Comparison of ENCODE assay signal across 1 cellular context in genomic region chr5:150757087-150757649, GRCh38.
TF ChIP-seq lines count a peak whose summit lies in the region.

No MANE protein-coding gene starts in this region.

TF ChIP-seq in K562, 482 proteins besides CTCF, POLR2A, EP300 and RAD21:
- peak; percentile 32 for TF ChIP-seq BRD9 (IDR thresholded peaks at IDR 0.05; ENCODE audit: low read depth, partially characterized antibody)
- TF ChIP-seq ZSCAN32 (CRISPR knock-in tag; IDR thresholded peaks at IDR 0.05): no peak
- TF ChIP-seq ETV5 (CRISPR knock-in tag; IDR thresholded peaks at IDR 0.05; ENCODE audit: low read depth): no peak
- TF ChIP-seq POLR3A (IDR thresholded peaks at IDR 0.05; ENCODE audit: borderline replicate concordance, extremely low read depth, insufficient read depth, insufficient read length): no peak
- TF ChIP-seq ZNF431 (CRISPR knock-in tag; IDR thresholded peaks at IDR 0.05): no peak
- no peak for TF ChIP-seq CEBPG (CRISPR knock-in tag; IDR thresholded peaks at IDR 0.05)
- no peak for TF ChIP-seq CEBPG (tag; conservative IDR thresholded peaks at IDR 0.05 in 1 of 2, IDR thresholded peaks at IDR 0.05 in 1 of 2)
- peak; percentile 68; the same call in 1 of the 2 replicates for TF ChIP-seq ZEB2 (IDR thresholded peaks at IDR 0.05)
- peak in 1 of 3 experiments; percentile 70 for TF ChIP-seq YY1 (IDR thresholded peaks at IDR 0.05; ENCODE audit: borderline replicate concordance in 1 of 3, control insufficient read depth in 1 of 3, extremely low read depth in 1 of 3, insufficient read depth in 3 of 3, insufficient read length in 1 of 3, insufficient replicate concordance in 2 of 3, low read depth in 1 of 3, low read length in 2 of 3)
- no peak for TF ChIP-seq CHCHD3 (CRISPR knock-in tag; IDR thresholded peaks at IDR 0.05)
- TF ChIP-seq TAF7 (tag; IDR thresholded peaks at IDR 0.05): no peak
- TF ChIP-seq SREBF1 (IDR thresholded peaks at IDR 0.05; ENCODE audit: borderline replicate concordance, low read depth, low read length): no peak
- no peak for TF ChIP-seq RNF2 (IDR thresholded peaks at IDR 0.05)
- peak; percentile 84 for TF ChIP-seq MAFG (tag; conservative IDR thresholded peaks at IDR 0.05)
- TF ChIP-seq ARID1B (IDR thresholded peaks at IDR 0.05): peak; percentile 37; the same call in 1 of the 2 replicates
- peak; percentile 95 for TF ChIP-seq ZBTB40 (IDR thresholded peaks at IDR 0.05)
- TF ChIP-seq ZBTB40 (CRISPR knock-in tag; IDR thresholded peaks at IDR 0.05): peak; percentile 75
- TF ChIP-seq DPF2 (IDR thresholded peaks at IDR 0.05): peak; percentile 52; the same call in 1 of the 2 replicates
- no peak for TF ChIP-seq ZNF518B (CRISPR knock-in tag; IDR thresholded peaks at IDR 0.05)
- no peak for TF ChIP-seq CBFB (CRISPR knock-in tag; IDR thresholded peaks at IDR 0.05)
- TF ChIP-seq MYNN (IDR thresholded peaks at IDR 0.05): no peak
- no peak for TF ChIP-seq MYNN (CRISPR knock-in tag; IDR thresholded peaks at IDR 0.05)
- peak in 1 of 2 experiments; percentile 29; a peak in 1 of 4 replicates for TF ChIP-seq MLLT1 (IDR thresholded peaks at IDR 0.05)
- TF ChIP-seq CREBBP (IDR thresholded peaks at IDR 0.05; ENCODE audit: low read depth, low read length): no peak
- no peak for TF ChIP-seq ELF4 (CRISPR knock-in tag; IDR thresholded peaks at IDR 0.05)
- no peak for TF ChIP-seq RHOXF2B (CRISPR knock-in tag; conservative IDR thresholded peaks at IDR 0.05)
- TF ChIP-seq ZSCAN29 (IDR thresholded peaks at IDR 0.05): no peak
- 0 out of 2 replicates have a peak, but pooled peaks have one; percentile 36 for TF ChIP-seq ZNF592 (IDR thresholded peaks at IDR 0.05)
- peak; percentile 57 for TF ChIP-seq SMARCA4 (IDR thresholded peaks at IDR 0.05)
- 0 out of 2 replicates have a peak, but pooled peaks have one; percentile 25 for TF ChIP-seq NFRKB (IDR thresholded peaks at IDR 0.05; ENCODE audit: low read depth)
- TF ChIP-seq ZNF316 (IDR thresholded peaks at IDR 0.05): peak; percentile 97
- TF ChIP-seq NFE2 (IDR thresholded peaks at IDR 0.05; ENCODE audit: low read depth): peak; percentile 70
- no peak for TF ChIP-seq KLF10 (CRISPR knock-in tag; IDR thresholded peaks at IDR 0.05)
- TF ChIP-seq JUNB (CRISPR knock-in tag; conservative IDR thresholded peaks at IDR 0.05): no peak
- peak; percentile 45; the same call in 1 of the 2 replicates for TF ChIP-seq SMARCE1 (IDR thresholded peaks at IDR 0.05)
- peak; percentile 91 for TF ChIP-seq C11orf30 (IDR thresholded peaks at IDR 0.05; ENCODE audit: low read depth)
- 0 out of 2 replicates have a peak, but pooled peaks have one; percentile 33 for TF ChIP-seq E2F1 (CRISPR knock-in tag; IDR thresholded peaks at IDR 0.05)
- TF ChIP-seq LCOR (CRISPR knock-in tag; IDR thresholded peaks at IDR 0.05): no peak
- peak; percentile 61; the same call in 1 of the 2 replicates for TF ChIP-seq MAFF (IDR thresholded peaks at IDR 0.05; ENCODE audit: low read length)
- no peak for TF ChIP-seq ZNF384 (IDR thresholded peaks at IDR 0.05; ENCODE audit: low read depth, low read length)
- no peak for TF ChIP-seq NFE2L1 (tag; IDR thresholded peaks at IDR 0.05; ENCODE audit: borderline replicate concordance, low read depth)
- peak; percentile 71 for TF ChIP-seq MAFK (IDR thresholded peaks at IDR 0.05; ENCODE audit: low read length)
TF ChIP-seq in K562: peak in this region for 18.
